8 cellular contexts compared by ENCODE assay signal in genomic region chrX:52923781-52924241, GRCh38. TPM values are rescaled to one million over a fixed set of nuclear protein-coding genes. Genes with fewer than 3 reads are reported as not detected.
DNase-seq lines count a peak whose midpoint lies in the region; ATAC-seq lines count a peak whose summit lies in the region.

No MANE protein-coding gene starts in this region.

- in situ Hi-C loops in Caki2 (cut with HindIII; ENCODE audit: low pct_unique_long_range_greater_than_20kb, low sequenced_read_pairs), result no loop called here

- intact Hi-C loops in posterior vena cava (cut with DNase I), result no loop called here

- peak; percentile 57 for ATAC-seq in GM21447 (IDR thresholded peaks at IDR 0.05; ENCODE audit: unreplicated experiment)
- peak; percentile 50 for ATAC-seq in esophagus mucosa

- DNase-seq in Caki2 (ENCODE audit: low read depth), result peak; percentile 32
- DNase-seq in Kasumi-1 (lab: John Stamatoyannopoulos, UW), result peak; percentile 30 to 44
- DNase-seq in stromal cell of bone marrow (ENCODE audit: low read depth), result peak; percentile 22
- no peak for DNase-seq in activated CD8-positive, alpha-beta memory T cell treated with anti-CD3 and anti-CD28 coated beads, Interleukin-2, amount 50 U/mL, for 48 hours
- DNase-seq in NCI-H2029 (lab: John Stamatoyannopoulos, UW), result no peak
- DNase-seq in posterior vena cava (ENCODE audit: low spot score), result no peak

RNA-seq across cellular contexts. Expression of gene FAM156B, which starts 26.7 kb away (rescaled TPM):
- total RNA-seq in Caki2 (2014; rRNA removed; shearing (Covaris generic); ENCODE audit: low replicate concordance), result 29.0 and 32.1 TPM in 2 replicates
- total RNA-seq in esophagus mucosa (5.7 TPM), posterior vena cava (10 to 100 TPM in 1 of 2 donors, 1 to 10 TPM in 1; 7.9 to 14.2 TPM)

RNA-seq across cellular contexts. Expression of gene FAM156A, which starts 34.5 kb away (rescaled TPM):
- 1.3 and 29.6 TPM in 2 replicates for total RNA-seq in Caki2 (2014; rRNA removed; shearing (Covaris generic); ENCODE audit: low replicate concordance)
- total RNA-seq in esophagus mucosa (6.8 TPM), posterior vena cava (10 to 100 TPM; 10.8 to 17.5 TPM)

RNA-seq across cellular contexts. Expression of gene XAGE3, which starts 55.9 kb away (rescaled TPM):
- not detected in 2 replicates for total RNA-seq in Caki2 (2014; rRNA removed; shearing (Covaris generic); ENCODE audit: low replicate concordance)
- total RNA-seq in esophagus mucosa (not detected), posterior vena cava (not detected)

Comparison
In these comparisons a context has a peak if more than half of its experiments do, and no peak if none do; other contexts are left out.
1. DNase-seq: peak in Caki2 (single experiment), Kasumi-1 (2 of 2) and stromal cell of bone marrow (single experiment); none in activated CD8-positive, alpha-beta memory T cell treated with anti-CD3 and anti-CD28 coated beads, Interleukin-2, amount 50 U/mL, for 48 hours (single experiment), NCI-H2029 (single experiment) and posterior vena cava (single experiment).